ENCODE assay signal across 23 cellular contexts in the genomic region with DNA sequence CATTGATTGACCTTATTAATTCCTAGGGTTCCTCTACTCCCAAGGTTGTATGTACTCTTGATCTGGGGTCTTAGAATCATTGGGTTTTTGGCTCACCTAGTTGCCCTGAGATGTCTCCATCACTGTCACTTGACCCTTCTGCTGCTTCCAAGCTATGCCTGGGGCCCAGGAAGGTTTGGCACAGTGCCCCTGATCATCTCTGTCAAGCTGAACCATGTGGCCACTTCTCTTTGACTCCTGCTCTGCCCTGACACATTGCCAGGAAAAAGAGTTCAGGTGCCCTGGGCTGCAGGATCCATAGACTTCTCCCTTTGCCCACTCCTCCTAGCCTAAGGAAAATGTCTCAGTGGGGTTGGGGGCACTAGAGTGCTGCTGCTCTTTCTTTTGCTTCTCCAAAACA.
"Had no signal": no experiment of that assay in that cellular context is flagged by ENCODE, and none has a peak within 500 bp of the region (broad histone marks: within the 10 kb centered on the region; RNA-seq: fewer than 3 reads in every experiment).

No MANE protein-coding gene starts in this region.

- H3K27me3 ChIP-seq: SJCRH30 had no signal

- H3K36me3 ChIP-seq: SJCRH30 had no signal

- H3K4me3 ChIP-seq: PC-9, SJCRH30, SK-N-MC had no signal

- DNase-seq: activated CD4-positive, alpha-beta T cell treated with anti-CD3 and anti-CD28 coated beads, Interleukin-2, amount 10 ng/mL, durations not matched to agents 24 days and 14 days; activated CD4-positive, alpha-beta T cell treated with anti-CD3 and anti-CD28 coated beads, Interleukin-2, amount 50 U/mL, for 48 hours; activated CD8-positive, alpha-beta memory T cell treated with anti-CD3 and anti-CD28 coated beads, Interleukin-2, amount 50 U/mL, for 48 hours; activated CD8-positive, alpha-beta T cell treated with anti-CD3 and anti-CD28 coated beads, Interleukin-2, amount 10 ng/mL, durations not matched to agents 7 days and 5 days; activated effector memory CD4-positive, alpha-beta T cell treated with Interleukin-2 at 50 U/mL for 16 hours; activated naive CD4-positive, alpha-beta T cell treated with anti-CD3 and anti-CD28 coated beads, Interleukin-2, amount 10 ng/mL, durations not matched to agents 7 days and 5 days; activated naive CD8-positive, alpha-beta T cell treated with anti-CD3 and anti-CD28 coated beads, Interleukin-2, amount 50 U/mL, for 24 hours; activated T-cell treated with anti-CD3 and anti-CD28 coated beads, Interleukin-2, amount 50 U/mL, for 48 hours; anterior cingulate cortex; central memory CD4-positive, alpha-beta T cell; Karpas-422; KBM-7; NCI-H1436 treated with DMSO at 0.1 percent for 48 hours; NCI-H1694 treated with DMSO at 0.1 percent for 48 hours; NCI-H2171 treated with DMSO at 0.1 percent for 48 hours; NCI-H345; NCI-H524 treated with DMSO at 0.1 percent for 48 hours; PC-9; SHP77; SJCRH30; T1000 had no signal

- ATAC-seq: activated CD8-positive, alpha-beta T cell treated with anti-CD3 and anti-CD28 coated beads, Interleukin-2, amount 10 ng/mL, durations not matched to agents 7 days and 5 days; activated naive CD8-positive, alpha-beta T cell treated with anti-CD3 and anti-CD28 coated beads, Interleukin-2, amount 50 U/mL, for 24 hours had no signal

- H3K9me3 ChIP-seq: SJCRH30 had no signal

- H3K27ac ChIP-seq: PC-9, RWPE1, SJCRH30, SK-N-MC had no signal

- H3K4me1 ChIP-seq: SJCRH30 had no signal
